12 cellular contexts compared by ENCODE assay signal in genomic region chr13:40096357-40096911, GRCh38.
DNase-seq lines count a peak whose midpoint lies in the region; ATAC-seq lines count a peak whose summit lies in the region.
"Had no signal": no experiment of that assay in that cellular context is flagged by ENCODE, and none has a peak within 500 bp of the region (broad histone marks: within the 10 kb centered on the region; RNA-seq: fewer than 3 reads in every experiment).

No MANE protein-coding gene starts in this region.

- H3K9me3 ChIP-seq in SJCRH30 (replicated peaks) = peaks cover 9% of the 10 kb centered on the region
- H3K9me3 ChIP-seq: gastrocnemius medialis, lower lobe of right lung had no signal

- no peaks in the 10 kb centered on the region for H3K27me3 Mint-ChIP-seq in activated CD4-positive, alpha-beta T cell treated with anti-CD3 and anti-CD28 coated beads, Interleukin-2, amount 10 ng/mL, durations not matched to agents 24 days and 14 days
- H3K27me3 Mint-ChIP-seq in activated naive CD4-positive, alpha-beta T cell treated with anti-CD3 and anti-CD28 coated beads, Interleukin-2, amount 50 U/mL, for 24 hours = no peaks in the 10 kb centered on the region
- H3K27me3 Mint-ChIP-seq: dendritic cell treated with granulocyte-macrophage colony-stimulating factor and Interleukin-4, amounts not matched to agents 40 ng/mL and 50 ng/mL, for 4 days had no signal

- no peak for ATAC-seq in HG03175 (IDR thresholded peaks at IDR 0.05; ENCODE audit: unreplicated experiment)
- ATAC-seq: gastrocnemius medialis, lower lobe of right lung had no signal

- H3K4me1 ChIP-seq in SJCRH30 = no peaks in the 10 kb centered on the region
- H3K4me1 ChIP-seq: gastrocnemius medialis, lower lobe of right lung had no signal

- no peak overlapping the region for H3K4me3 Mint-ChIP-seq in activated CD4-positive, alpha-beta T cell treated with anti-CD3 and anti-CD28 coated beads, Interleukin-2, amount 10 ng/mL, durations not matched to agents 24 days and 14 days
- no peak overlapping the region for H3K4me3 Mint-ChIP-seq in activated naive CD4-positive, alpha-beta T cell treated with anti-CD3 and anti-CD28 coated beads, Interleukin-2, amount 50 U/mL, for 24 hours
- H3K4me3 Mint-ChIP-seq: dendritic cell treated with granulocyte-macrophage colony-stimulating factor and Interleukin-4, amounts not matched to agents 40 ng/mL and 50 ng/mL, for 4 days had no signal

- no peaks in the 10 kb centered on the region for H3K27me3 ChIP-seq in SJCRH30
- H3K27me3 ChIP-seq: gastrocnemius medialis had no signal

- H3K27ac ChIP-seq in SJCRH30 = no peak overlapping the region
- H3K27ac ChIP-seq: gastrocnemius medialis, lower lobe of right lung had no signal

- H3K4me3 ChIP-seq in SJCRH30 = no peak overlapping the region
- H3K4me3 ChIP-seq: gastrocnemius medialis, lower lobe of right lung had no signal

- H3K9me3 Mint-ChIP-seq in activated CD4-positive, alpha-beta T cell treated with anti-CD3 and anti-CD28 coated beads, Interleukin-2, amount 10 ng/mL, durations not matched to agents 24 days and 14 days = peaks cover 23% of the 10 kb centered on the region
- no peaks in the 10 kb centered on the region for H3K9me3 Mint-ChIP-seq in activated naive CD4-positive, alpha-beta T cell treated with anti-CD3 and anti-CD28 coated beads, Interleukin-2, amount 50 U/mL, for 24 hours

- intact Hi-C loops in activated CD4-positive, alpha-beta T cell treated with anti-CD3 and anti-CD28 coated beads, Interleukin-2, amount 10 ng/mL, durations not matched to agents 24 days and 14 days (cut with micrococcal nuclease) = no loop called here
- intact Hi-C loops in posterior cingulate gyrus (cut with DNase I) = no loop called here

- H3K27ac Mint-ChIP-seq in activated CD4-positive, alpha-beta T cell treated with anti-CD3 and anti-CD28 coated beads, Interleukin-2, amount 10 ng/mL, durations not matched to agents 24 days and 14 days = peak overlapping the region; percentile 69
- H3K27ac Mint-ChIP-seq in activated naive CD4-positive, alpha-beta T cell treated with anti-CD3 and anti-CD28 coated beads, Interleukin-2, amount 50 U/mL, for 24 hours = peak overlapping the region; percentile 24
- H3K27ac Mint-ChIP-seq: dendritic cell treated with granulocyte-macrophage colony-stimulating factor and Interleukin-4, amounts not matched to agents 40 ng/mL and 50 ng/mL, for 4 days had no signal

- peaks cover 34% of the 10 kb centered on the region for H3K4me1 Mint-ChIP-seq in activated CD4-positive, alpha-beta T cell treated with anti-CD3 and anti-CD28 coated beads, Interleukin-2, amount 10 ng/mL, durations not matched to agents 24 days and 14 days
- peaks cover 25% of the 10 kb centered on the region for H3K4me1 Mint-ChIP-seq in activated naive CD4-positive, alpha-beta T cell treated with anti-CD3 and anti-CD28 coated beads, Interleukin-2, amount 50 U/mL, for 24 hours

- no peaks in the 10 kb centered on the region for H3K36me3 ChIP-seq in SJCRH30
- H3K36me3 ChIP-seq: gastrocnemius medialis, lower lobe of right lung had no signal

- DNase-seq in NCI-H2107 (lab: John Stamatoyannopoulos, UW) = peak; percentile 52
- peak; percentile 84 for DNase-seq in activated CD4-positive, alpha-beta T cell treated with anti-CD3 and anti-CD28 coated beads, Interleukin-2, amount 10 ng/mL, durations not matched to agents 24 days and 14 days
- peak; percentile 19 to 63 for DNase-seq in stimulated activated CD4-positive, alpha-beta T cell treated with anti-CD3 and anti-CD28 coated beads, Interleukin-4, amount 100 ng/mL, for 4 hours
- no peak for DNase-seq in OCI-M2 (lab: John Stamatoyannopoulos, UW; ENCODE audit: unreplicated experiment)
- no peak for DNase-seq in posterior cingulate gyrus
- no peak for DNase-seq in SJCRH30
- DNase-seq: gastrocnemius medialis, lower lobe of right lung, NCI-H1694 had no signal

- peaks cover 15% of the 10 kb centered on the region for H3K36me3 Mint-ChIP-seq in activated CD4-positive, alpha-beta T cell treated with anti-CD3 and anti-CD28 coated beads, Interleukin-2, amount 10 ng/mL, durations not matched to agents 24 days and 14 days (ENCODE audit: low read depth)
- no peaks in the 10 kb centered on the region for H3K36me3 Mint-ChIP-seq in activated naive CD4-positive, alpha-beta T cell treated with anti-CD3 and anti-CD28 coated beads, Interleukin-2, amount 50 U/mL, for 24 hours

Comparison
In these comparisons a context has a peak if more than half of its experiments do, and no peak if none do; other contexts are left out.
1. DNase-seq: peak in NCI-H2107 (single experiment), activated CD4-positive, alpha-beta T cell treated with anti-CD3 and anti-CD28 coated beads, Interleukin-2, amount 10 ng/mL, durations not matched to agents 24 days and 14 days (single experiment) and stimulated activated CD4-positive, alpha-beta T cell treated with anti-CD3 and anti-CD28 coated beads, Interleukin-4, amount 100 ng/mL, for 4 hours (2 of 2); none in OCI-M2 (single experiment), posterior cingulate gyrus (0 of 10) and SJCRH30 (0 of 2).